In genomic region chr12:116609715-116610114, GRCh38 we compare ENCODE assay signal across 8 cellular contexts. TPM values are rescaled to one million over a fixed set of nuclear protein-coding genes. Genes with fewer than 3 reads are reported as not detected.
DNase-seq lines count a peak whose midpoint lies in the region; ATAC-seq lines count a peak whose summit lies in the region.

No MANE protein-coding gene starts in this region.

- H3K27me3 Mint-ChIP-seq in naive thymus-derived CD8-positive, alpha-beta T cell, result peaks cover 0 to 2% (median 0%) of the 10 kb centered on the region in 5 donors

- peak in 1 of 2 donors; percentile 30 for ATAC-seq in naive thymus-derived CD8-positive, alpha-beta T cell
- ATAC-seq in HG03521 (IDR thresholded peaks at IDR 0.05; ENCODE audit: unreplicated experiment), result no peak

- H3K4me1 Mint-ChIP-seq in naive thymus-derived CD8-positive, alpha-beta T cell, result peaks cover 0 to 13% (median 0%) of the 10 kb centered on the region in 4 donors

- no peak overlapping the region for H3K4me3 Mint-ChIP-seq in naive thymus-derived CD8-positive, alpha-beta T cell

- H3K27ac Mint-ChIP-seq in naive thymus-derived CD8-positive, alpha-beta T cell, result peak overlapping the region in 4 of 10 donors; percentile 7 to 53 (median 24)

- DNase-seq in COLO668 (lab: John Stamatoyannopoulos, UW; ENCODE audit: unreplicated experiment) (peak; percentile 15), KG1 (lab: John Stamatoyannopoulos, UW) (peak; percentile 23), HCEC 1CT (no peak), RKO (ENCODE audit: low spot score) (no peak), globus pallidus (ENCODE audit: low spot score) (no peak)
- peak; percentile 27 for DNase-seq in activated naive CD4-positive, alpha-beta T cell treated with anti-CD3 and anti-CD28 coated beads, Interleukin-2, amount 50 U/mL, for 16 hours
- DNase-seq in naive thymus-derived CD8-positive, alpha-beta T cell, result peak in 7 of 10 donors; percentile 4 to 25 (median 17)

- no peaks in the 10 kb centered on the region for H3K9me3 Mint-ChIP-seq in naive thymus-derived CD8-positive, alpha-beta T cell

- POLR2A ChIA-PET in naive thymus-derived CD8-positive, alpha-beta T cell (lab: Charles Lee), result no interaction called here

- H3K36me3 Mint-ChIP-seq in naive thymus-derived CD8-positive, alpha-beta T cell, result peaks cover 0 to 2% (median 0%) of the 10 kb centered on the region in 3 donors

RNA-seq across cellular contexts. Expression of gene MAP1LC3B2, which starts 50.5 kb away (rescaled TPM):
- 1 to 10 TPM; 1.1 to 1.6 TPM for total RNA-seq in naive thymus-derived CD8-positive, alpha-beta T cell
- polyA plus RNA-seq in naive thymus-derived CD8-positive, alpha-beta T cell, result 10 to 100 TPM in 1 of 3 donors, 1 to 10 TPM in 2; 5.4 to 10.3 (median 7.7) TPM

Comparison
In these comparisons a context has a peak if more than half of its experiments do, and no peak if none do; other contexts are left out.
1. DNase-seq: peak in COLO668 (single experiment), KG1 (single experiment), activated naive CD4-positive, alpha-beta T cell treated with anti-CD3 and anti-CD28 coated beads, Interleukin-2, amount 50 U/mL, for 16 hours (single experiment) and naive thymus-derived CD8-positive, alpha-beta T cell (7 of 10); none in HCEC 1CT (single experiment), RKO (single experiment) and globus pallidus (single experiment).